In the genomic region with DNA sequence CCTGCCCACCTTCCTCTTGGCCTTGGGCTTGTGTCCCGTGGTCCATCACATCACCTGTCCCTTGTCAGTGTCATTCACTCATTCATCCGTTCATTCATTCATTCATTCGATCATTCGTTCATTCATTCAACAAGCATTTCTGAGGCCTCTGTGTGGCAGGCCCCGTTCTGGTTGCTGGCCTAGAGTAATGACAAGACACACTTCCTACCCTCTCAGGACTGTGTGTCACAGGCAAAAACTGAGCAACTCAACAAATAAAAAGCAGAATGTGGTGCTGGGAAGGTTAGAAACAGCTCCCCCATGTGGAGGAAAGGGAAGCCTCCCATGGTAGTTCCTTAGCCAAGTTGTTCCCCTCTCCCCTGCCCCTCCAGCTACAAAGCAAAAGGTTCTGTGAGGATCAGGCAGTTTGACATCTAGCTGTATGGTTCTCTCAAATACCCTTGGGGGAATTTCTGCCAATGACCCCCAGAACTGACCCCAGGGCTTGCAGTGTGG, we compare ENCODE assay signal across 8 cellular contexts. TPM values are rescaled to one million over a fixed set of nuclear protein-coding genes. Genes with fewer than 3 reads are reported as not detected.
DNase-seq lines count a peak whose midpoint lies in the region; ATAC-seq, FAIRE-seq and TF ChIP-seq lines count a peak whose summit lies in the region.

No MANE protein-coding gene starts in this region.

- TF ChIP-seq EP300 in A549 (IDR thresholded peaks at IDR 0.05) (no peak), suprapubic skin (IDR thresholded peaks at IDR 0.05) (no peak)

- no peak for FAIRE-seq in A549 (lab: Jason Lieb, UNC)
- FAIRE-seq in GM12891 (lab: Jason Lieb, UNC) = no peak

- WGBS in A549 (ENCODE audit: missing lambda C conversion rate) = 79% methylated on average over 5 of the region's 5 CpGs
- 92% methylated on average over 5 of the region's 5 CpGs for WGBS in suprapubic skin

- ATAC-seq in A549 (peak; percentile 27 to 75; a peak in 4 of 6 replicates), GM18909 (IDR thresholded peaks at IDR 0.05; ENCODE audit: poor library complexity, unreplicated experiment) (no peak), GM18870 (IDR thresholded peaks at IDR 0.05; ENCODE audit: unreplicated experiment) (no peak), gastrocnemius medialis (no peak)

- CTCF ChIA-PET in A549 (lab: Yijun Ruan, JAX) = interaction anchor here (0.6 to 23.6 kb wide), 12 partner anchors 9 to 457 kb away, joined by 3 to 290 read pairs (median 4); no protein-coding TSS in a partner anchor

- TF ChIP-seq RAD21 in A549 (conservative IDR thresholded peaks at IDR 0.05 in 1 of 2, IDR thresholded peaks at IDR 0.05 in 1 of 2) = peak in 1 of 2 experiments; percentile 21; a peak in 2 of 5 replicates

- in situ Hi-C loops in gastrocnemius medialis (cut with MboI; ENCODE audit: low sequenced_read_pairs in 4 of 4) = no loop called here

- intact Hi-C loops in gastrocnemius medialis (cut with DNase I; ENCODE audit: low total_unique reads) = no loop called here

- H3K4me2 ChIP-seq in A549 = no peak overlapping the region

- H3K27ac ChIP-seq in A549 = no peak overlapping the region
- H3K27ac ChIP-seq in Peyer's patch = no peak overlapping the region
- no peak overlapping the region for H3K27ac ChIP-seq in gastrocnemius medialis
- no peak overlapping the region for H3K27ac ChIP-seq in suprapubic skin

- peaks cover 0 to 24% (median 0%) of the 10 kb centered on the region in 3 donors for H3K36me3 ChIP-seq in Peyer's patch
- no peaks in the 10 kb centered on the region for H3K36me3 ChIP-seq in gastrocnemius medialis
- no peaks in the 10 kb centered on the region for H3K36me3 ChIP-seq in suprapubic skin

- no peak for TF ChIP-seq POLR2A in A549 (IDR thresholded peaks at IDR 0.05; ENCODE audit: low read length)
- TF ChIP-seq POLR2A in GM12891 (IDR thresholded peaks at IDR 0.05; ENCODE audit: low read depth, low read length) = no peak
- no peak for TF ChIP-seq POLR2A in Peyer's patch (IDR thresholded peaks at IDR 0.05)
- TF ChIP-seq POLR2A in gastrocnemius medialis (IDR thresholded peaks at IDR 0.05) = no peak
- no peak for TF ChIP-seq POLR2A in suprapubic skin (IDR thresholded peaks at IDR 0.05)

- POLR2A ChIA-PET in A549 (lab: Yijun Ruan, JAX) = no interaction called here

- peak; percentile 48 for TF ChIP-seq CTCF in A549 (IDR thresholded peaks at IDR 0.05)
- peak in 4 of 6 experiments; percentile 18 to 47 (median 34) for TF ChIP-seq CTCF in Peyer's patch (IDR thresholded peaks at IDR 0.05)
- TF ChIP-seq CTCF in gastrocnemius medialis (IDR thresholded peaks at IDR 0.05 in 4 of 5, conservative IDR thresholded peaks at IDR 0.05 in 1 of 5) = no peak
- TF ChIP-seq CTCF in suprapubic skin (IDR thresholded peaks at IDR 0.05) = peak in 1 of 2 donors; percentile 31

- H3K4me1 ChIP-seq in A549 (peaks cover 6% of the 10 kb centered on the region), Peyer's patch (peaks cover 0 to 25% (median 5%) of the 10 kb centered on the region in 4 donors), gastrocnemius medialis (no peaks in the 10 kb centered on the region), suprapubic skin (peaks cover 1% of the 10 kb centered on the region)

- H3K9me3 ChIP-seq in A549 (no peaks in the 10 kb centered on the region), Peyer's patch (no peaks in the 10 kb centered on the region), gastrocnemius medialis (no peaks in the 10 kb centered on the region), suprapubic skin (no peaks in the 10 kb centered on the region)

- DNase-seq in A549 (ENCODE audit: low read depth in 1 of 2, low spot score in 1 of 2) = peak; percentile 56 to 57
- DNase-seq in GM12891 (ENCODE audit: insufficient read length, low spot score) = peak; percentile 53
- no peak for DNase-seq in Peyer's patch
- peak; percentile 18 for DNase-seq in fibroblast of peridontal ligament (ENCODE audit: extremely low read depth)
- no peak for DNase-seq in gastrocnemius medialis
- no peak for DNase-seq in suprapubic skin (ENCODE audit: low spot score in 2 of 2)

- H3K27me3 ChIP-seq in Peyer's patch = no peaks in the 10 kb centered on the region
- H3K27me3 ChIP-seq in gastrocnemius medialis = no peaks in the 10 kb centered on the region
- no peaks in the 10 kb centered on the region for H3K27me3 ChIP-seq in suprapubic skin

- H3K4me3 ChIP-seq in A549 (no peak overlapping the region), Peyer's patch (no peak overlapping the region), gastrocnemius medialis (no peak overlapping the region), suprapubic skin (no peak overlapping the region)

TF ChIP-seq in A549, 52 proteins besides CTCF, POLR2A, EP300 and RAD21:
- TF ChIP-seq, protein P1, sequence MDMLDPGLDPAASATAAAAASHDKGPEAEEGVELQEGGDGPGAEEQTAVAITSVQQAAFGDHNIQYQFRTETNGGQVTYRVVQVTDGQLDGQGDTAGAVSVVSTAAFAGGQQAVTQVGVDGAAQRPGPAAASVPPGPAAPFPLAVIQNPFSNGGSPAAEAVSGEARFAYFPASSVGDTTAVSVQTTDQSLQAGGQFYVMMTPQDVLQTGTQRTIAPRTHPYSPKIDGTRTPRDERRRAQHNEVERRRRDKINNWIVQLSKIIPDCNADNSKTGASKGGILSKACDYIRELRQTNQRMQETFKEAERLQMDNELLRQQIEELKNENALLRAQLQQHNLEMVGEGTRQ (IDR thresholded peaks at IDR 0.05) = no peak
- TF ChIP-seq ESRRA (IDR thresholded peaks at IDR 0.05; ENCODE audit: borderline replicate concordance, low read length) (no peak), SMC3 (IDR thresholded peaks at IDR 0.05) (peak; percentile 34; the same call in 2 of the 3 replicates), FOXS1 (CRISPR knock-in tag; IDR thresholded peaks at IDR 0.05) (no peak)
- TF ChIP-seq, protein P2, sequence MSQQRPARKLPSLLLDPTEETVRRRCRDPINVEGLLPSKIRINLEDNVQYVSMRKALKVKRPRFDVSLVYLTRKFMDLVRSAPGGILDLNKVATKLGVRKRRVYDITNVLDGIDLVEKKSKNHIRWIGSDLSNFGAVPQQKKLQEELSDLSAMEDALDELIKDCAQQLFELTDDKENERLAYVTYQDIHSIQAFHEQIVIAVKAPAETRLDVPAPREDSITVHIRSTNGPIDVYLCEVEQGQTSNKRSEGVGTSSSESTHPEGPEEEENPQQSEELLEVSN (IDR thresholded peaks at IDR 0.05; ENCODE audit: borderline replicate concordance, low read depth) = no peak

TF ChIP-seq in GM12891, 5 proteins besides CTCF, POLR2A, EP300 and RAD21:
- TF ChIP-seq POLR2AphosphoS5 (IDR thresholded peaks at IDR 0.05; ENCODE audit: low read depth, low read length) (no peak), SPI1 (IDR thresholded peaks at IDR 0.05; ENCODE audit: low read depth, low read length) (no peak), TAF1 (IDR thresholded peaks at IDR 0.05; ENCODE audit: low read depth, low read length) (no peak), POU2F2 (IDR thresholded peaks at IDR 0.05; ENCODE audit: low read depth, low read length) (no peak), PAX5 (IDR thresholded peaks at IDR 0.05; ENCODE audit: insufficient read depth, low read length, severe bottlenecking) (no peak)

RNA-seq across cellular contexts. Expression of a gene that starts 1.6 kb away (rescaled TPM):
- polyA plus RNA-seq in A549 (2011; rRNA removed) = 0.34 TPM in 1 of 2 replicates, not detected in the other
- polyA plus RNA-seq in A549 (2012; cell fraction: cytosol; rRNA removed) = not detected in 2 replicates
- polyA plus RNA-seq in A549 (2012; cell fraction: nucleus; rRNA removed) = 1.7 TPM in 1 of 2 replicates, not detected in the other
- not detected in 3 replicates for polyA plus RNA-seq in A549 (2017; fragmentation: RNase III; extraction: RNeasy Plus Mini Kit Qiagen cat#74134 plus additional on column Dnase treatment)
- 0.68 TPM in 1 of 2 replicates, not detected in the other for polyA minus RNA-seq in A549 (2011; rRNA and poly(A)+ RNA removed)
- not detected for polyA plus RNA-seq in GM12891 (2012; ENCODE audit: low read depth, missing spikeins)
- 10 to 100 TPM; 11.2 to 44.3 (median 21.3) TPM for total RNA-seq in Peyer's patch
- not detected for total RNA-seq in gastrocnemius medialis
- total RNA-seq in suprapubic skin = 1 to 10 TPM in 1 of 4 donors, not detected in 3; 9.6 TPM

RNA-seq across cellular contexts. Expression of a gene that starts 27.0 kb away (rescaled TPM):
- polyA plus RNA-seq in A549 (2011; rRNA removed) (1.7 and 2.6 TPM in 2 replicates), A549 (2017; fragmentation: RNase III; extraction: RNeasy Plus Mini Kit Qiagen cat#74134 plus additional on column Dnase treatment) (1.4 to 2.7 TPM (median 2.1 TPM) in 3 replicates)
- 1.1 and 1.4 TPM in 2 replicates for polyA plus RNA-seq in A549 (2012; cell fraction: cytosol; rRNA removed)
- polyA plus RNA-seq in A549 (2012; cell fraction: nucleus; rRNA removed) = 7.6 and 7.8 TPM in 2 replicates
- polyA minus RNA-seq in A549 (2011; rRNA and poly(A)+ RNA removed) = 2.3 and 3.0 TPM in 2 replicates
- 0.03 TPM for polyA plus RNA-seq in GM12891 (2012; ENCODE audit: low read depth, missing spikeins)
- total RNA-seq in Peyer's patch (10 to 100 TPM in 1 of 4 donors, 1 to 10 TPM in 3; 6.1 to 15.7 (median 7.1) TPM), gastrocnemius medialis (1 to 10 TPM; 1.6 to 3.5 (median 2.1) TPM), suprapubic skin (1 to 10 TPM in 3 of 4 donors, under 1 TPM in 1; 0.34 to 2.4 (median 2.0) TPM)

RNA-seq across cellular contexts. Expression of a gene that starts 34.3 kb away (rescaled TPM):
- polyA plus RNA-seq in A549 (2011; rRNA removed) (12.9 and 16.6 TPM in 2 replicates), A549 (2017; fragmentation: RNase III; extraction: RNeasy Plus Mini Kit Qiagen cat#74134 plus additional on column Dnase treatment) (6.8 to 9.4 TPM (median 8.9 TPM) in 3 replicates)
- 4.6 and 6.4 TPM in 2 replicates for polyA plus RNA-seq in A549 (2012; cell fraction: cytosol; rRNA removed)
- polyA plus RNA-seq in A549 (2012; cell fraction: nucleus; rRNA removed) = 11.6 and 12.2 TPM in 2 replicates
- polyA minus RNA-seq in A549 (2011; rRNA and poly(A)+ RNA removed) = 18.2 and 19.7 TPM in 2 replicates
- polyA plus RNA-seq in GM12891 (2012; ENCODE audit: low read depth, missing spikeins) = 0.12 TPM
- total RNA-seq in Peyer's patch (100 to 1,000 TPM in 3 of 4 donors, 10 to 100 TPM in 1; 75.9 to 203 (median 162) TPM), gastrocnemius medialis (10 to 100 TPM in 1 of 4 donors, 1 to 10 TPM in 1, under 1 TPM in 2; 0.58 to 12.4 (median 1.5) TPM), suprapubic skin (1 to 10 TPM in 3 of 4 donors, under 1 TPM in 1; 0.87 to 2.0 (median 1.1) TPM)

Comparison
In these comparisons a context has a peak if more than half of its experiments do, and no peak if none do; other contexts are left out.
1. ATAC-seq: peak in A549 (2 of 2); none in GM18909 (single experiment), GM18870 (single experiment) and gastrocnemius medialis (0 of 2).
2. DNase-seq: peak in A549 (2 of 2), GM12891 (single experiment) and fibroblast of peridontal ligament (single experiment); none in Peyer's patch (0 of 3), gastrocnemius medialis (0 of 2) and suprapubic skin (0 of 2).
3. CTCF ChIP-seq: peak in A549 (single experiment) and Peyer's patch (4 of 6); none in gastrocnemius medialis (0 of 5).
4. RNA of a gene that starts 34.3 kb away (total RNA-seq): 75.9 to 203 TPM in Peyer's patch; 0.58 to 12.4 TPM in gastrocnemius medialis and 0.87 to 2.0 TPM in suprapubic skin; every median in the first group is over 4 times any median in the second.